ENCODE assay signal across 9 cellular contexts in genomic region chr4:147157860-147158701, GRCh38.
DNase-seq lines count a peak whose midpoint lies in the region; ATAC-seq and TF ChIP-seq lines count a peak whose summit lies in the region.
"Had no signal": no experiment of that assay in that cellular context is flagged by ENCODE, and none has a peak within 500 bp of the region (broad histone marks: within the 10 kb centered on the region; RNA-seq: fewer than 3 reads in every experiment).

No MANE protein-coding gene starts in this region.

- WGBS in heart right ventricle, 2 donors: 7% methylated on average over 29 of the region's 29 CpGs

- no peak overlapping the region for H3K27ac Mint-ChIP-seq in activated CD8-positive, alpha-beta T cell treated with anti-CD3 and anti-CD28 coated beads, Interleukin-2, amount 10 ng/mL, durations not matched to agents 7 days and 5 days

- POLR2A ChIA-PET in activated CD8-positive, alpha-beta T cell treated with anti-CD3 and anti-CD28 coated beads, Interleukin-2, amount 10 ng/mL, durations not matched to agents 7 days and 5 days (lab: Charles Lee): no interaction called here

- peak overlapping the region in 7 of 10 donors; percentile 2 to 67 (median 46) for H3K27ac ChIP-seq in heart right ventricle

- H3K27me3 Mint-ChIP-seq in activated CD8-positive, alpha-beta T cell treated with anti-CD3 and anti-CD28 coated beads, Interleukin-2, amount 10 ng/mL, durations not matched to agents 7 days and 5 days (ENCODE audit: low read depth): peaks cover 21% of the 10 kb centered on the region

- H3K9me3 ChIP-seq in heart right ventricle: no peaks in the 10 kb centered on the region

- H3K4me1 ChIP-seq in heart right ventricle: peaks cover 0 to 18% (median 0%) of the 10 kb centered on the region in 9 donors

- intact Hi-C loops in heart right ventricle (cut with DNase I): loop anchor here in 6 of 10 donors (2.0 to 10.0 kb wide), 6 partner anchors 41 to 434 kb away; partner anchors contain the start of gene EDNRA (in 1 of the 6)
- intact Hi-C loops in posterior vena cava (cut with DNase I): no loop called here

- peak; percentile 58 to 81 (median 68) for ATAC-seq in heart right ventricle
- ATAC-seq in GM21737 (IDR thresholded peaks at IDR 0.05; ENCODE audit: unreplicated experiment): no peak
- ATAC-seq in activated CD8-positive, alpha-beta T cell treated with anti-CD3 and anti-CD28 coated beads, Interleukin-2, amount 10 ng/mL, durations not matched to agents 7 days and 5 days: no peak

- no peaks in the 10 kb centered on the region for H3K9me3 Mint-ChIP-seq in activated CD8-positive, alpha-beta T cell treated with anti-CD3 and anti-CD28 coated beads, Interleukin-2, amount 10 ng/mL, durations not matched to agents 7 days and 5 days (ENCODE audit: insufficient read depth)

- H3K4me1 Mint-ChIP-seq in activated CD8-positive, alpha-beta T cell treated with anti-CD3 and anti-CD28 coated beads, Interleukin-2, amount 10 ng/mL, durations not matched to agents 7 days and 5 days (ENCODE audit: low read depth): no peaks in the 10 kb centered on the region

- TF ChIP-seq CTCF in heart right ventricle (IDR thresholded peaks at IDR 0.05): no peak

- peaks cover 0 to 14% (median 0%) of the 10 kb centered on the region in 7 donors for H3K27me3 ChIP-seq in heart right ventricle

- no peak overlapping the region for H3K4me3 Mint-ChIP-seq in activated CD8-positive, alpha-beta T cell treated with anti-CD3 and anti-CD28 coated beads, Interleukin-2, amount 10 ng/mL, durations not matched to agents 7 days and 5 days

- peak; percentile 21 for DNase-seq in DMS53 treated with DMSO at 0.1 percent for 48 hours (lab: John Stamatoyannopoulos, UW; ENCODE audit: unreplicated experiment)
- peak; percentile 68 for DNase-seq in SW480 (ENCODE audit: low spot score)
- DNase-seq in heart right ventricle: peak; percentile 21 to 33
- peak; percentile 68 for DNase-seq in posterior vena cava (ENCODE audit: low spot score)
- DNase-seq in stimulated activated CD4-positive, alpha-beta T cell treated with anti-CD3 and anti-CD28 coated beads, Interleukin-4, amount 100 ng/mL, for 1 hour: no peak
- no peak for DNase-seq in activated CD8-positive, alpha-beta T cell treated with anti-CD3 and anti-CD28 coated beads, Interleukin-2, amount 10 ng/mL, durations not matched to agents 7 days and 5 days
- DNase-seq in NCI-H2029 treated with DMSO at 0.1 percent for 48 hours (lab: John Stamatoyannopoulos, UW): no peak
- DNase-seq: activated naive CD4-positive, alpha-beta T cell treated with anti-CD3 and anti-CD28 coated beads, Interleukin-2, amount 50 U/mL, for 16 hours had no signal

- CTCF ChIA-PET in activated CD8-positive, alpha-beta T cell treated with anti-CD3 and anti-CD28 coated beads, Interleukin-2, amount 10 ng/mL, durations not matched to agents 7 days and 5 days (lab: Charles Lee): no interaction called here

- no peaks in the 10 kb centered on the region for H3K36me3 Mint-ChIP-seq in activated CD8-positive, alpha-beta T cell treated with anti-CD3 and anti-CD28 coated beads, Interleukin-2, amount 10 ng/mL, durations not matched to agents 7 days and 5 days (ENCODE audit: low read depth)

- H3K4me3 ChIP-seq in heart right ventricle: peak overlapping the region; percentile 8 to 57 (median 39)

- no peaks in the 10 kb centered on the region for H3K36me3 ChIP-seq in heart right ventricle

Comparison
In these comparisons a context has a peak if more than half of its experiments do, and no peak if none do; other contexts are left out.
1. DNase-seq: peak in DMS53 treated with DMSO at 0.1 percent for 48 hours (single experiment), SW480 (single experiment), heart right ventricle (2 of 2) and posterior vena cava (single experiment); none in stimulated activated CD4-positive, alpha-beta T cell treated with anti-CD3 and anti-CD28 coated beads, Interleukin-4, amount 100 ng/mL, for 1 hour (single experiment), activated CD8-positive, alpha-beta T cell treated with anti-CD3 and anti-CD28 coated beads, Interleukin-2, amount 10 ng/mL, durations not matched to agents 7 days and 5 days (single experiment) and NCI-H2029 treated with DMSO at 0.1 percent for 48 hours (single experiment).
2. ATAC-seq: peak in heart right ventricle (8 of 8); none in GM21737 (single experiment) and activated CD8-positive, alpha-beta T cell treated with anti-CD3 and anti-CD28 coated beads, Interleukin-2, amount 10 ng/mL, durations not matched to agents 7 days and 5 days (single experiment).
3. intact Hi-C loops: an anchor here in heart right ventricle (2.0 to 10.0 kb wide); none called in posterior vena cava.